Comparison of ENCODE assay signal across 1 cellular context in the genomic region with DNA sequence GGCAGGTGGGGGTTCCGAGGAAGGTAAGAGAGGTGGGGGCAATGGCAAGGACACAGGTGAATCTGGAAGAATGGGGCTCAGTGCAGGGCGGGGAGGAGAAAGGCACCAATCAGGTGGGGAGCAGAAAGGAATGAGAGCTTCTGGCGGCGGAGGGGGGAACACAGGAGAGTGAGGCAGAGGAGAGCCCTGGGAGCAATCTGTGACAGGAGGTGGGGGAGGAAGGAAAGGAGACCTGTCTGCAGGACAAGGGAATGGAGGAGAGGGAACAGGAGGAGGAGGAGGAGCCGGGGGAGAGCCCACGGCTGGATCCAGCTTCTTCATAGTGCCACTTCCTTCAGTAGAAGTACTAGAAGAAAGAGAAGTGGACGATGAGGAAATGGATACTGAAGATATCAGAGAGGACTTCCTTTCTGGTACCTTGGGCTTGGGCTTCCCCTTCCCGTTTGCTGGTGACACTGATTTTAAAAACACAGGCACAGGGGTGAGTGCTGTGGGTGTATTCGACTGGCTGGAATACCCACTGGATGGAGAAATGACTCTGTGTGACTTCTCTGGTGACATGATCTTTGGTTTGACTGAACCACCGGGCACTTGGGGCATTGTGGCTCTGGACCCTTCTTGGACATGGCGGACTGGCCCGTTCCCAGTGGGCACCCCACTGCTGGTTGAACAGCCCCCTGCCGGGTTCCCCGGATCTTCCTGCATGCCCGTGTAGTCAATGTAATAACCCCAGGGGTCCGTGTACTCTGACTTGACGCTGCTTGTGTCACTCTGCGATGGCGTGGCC.
A peak's percentile ranks its signal among the peaks of the same experiment; 100 is the strongest.
TF ChIP-seq lines count a peak whose summit lies in the region.

No MANE protein-coding gene starts in this region.

TF ChIP-seq in HepG2, 621 proteins besides CTCF, POLR2A, EP300 and RAD21:
- peak; percentile 90 for TF ChIP-seq RBM22 (optimal IDR thresholded peaks at IDR 0.05; ENCODE audit: low read length)
- TF ChIP-seq MAZ (IDR thresholded peaks at IDR 0.05; ENCODE audit: borderline replicate concordance, low read depth, low read length): no peak
- TF ChIP-seq MAZ (CRISPR knock-in tag; IDR thresholded peaks at IDR 0.05; ENCODE audit: low read depth): 0 out of 2 replicates have a peak, but pooled peaks have one; percentile 15
- TF ChIP-seq RFX1 (IDR thresholded peaks at IDR 0.05): no peak
- TF ChIP-seq HMGA1 (CRISPR knock-in tag; conservative IDR thresholded peaks at IDR 0.05): no peak
